Comparison of ENCODE assay signal across 33 cellular contexts in the genomic region with DNA sequence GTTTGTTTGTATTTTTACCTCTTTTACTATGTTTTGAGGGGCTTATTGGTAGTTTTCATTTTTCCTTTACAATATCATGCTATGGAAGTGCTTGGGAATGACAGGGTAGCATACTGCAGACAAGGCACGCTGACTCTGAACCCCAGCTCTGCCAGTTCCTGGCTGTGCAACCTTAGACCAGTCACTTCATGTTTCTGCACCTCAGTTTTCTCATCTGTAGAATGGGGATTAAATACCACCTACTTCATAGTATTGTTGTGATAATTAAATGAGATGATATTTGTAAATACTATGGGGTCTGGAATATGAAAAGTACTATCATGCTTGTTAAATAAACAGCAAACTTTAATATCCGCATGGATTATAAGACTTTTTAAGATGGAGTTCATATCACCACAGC. TPM values are rescaled to one million over a fixed set of nuclear protein-coding genes. Genes with fewer than 3 reads are reported as not detected.
"Had no signal": no experiment of that assay in that cellular context is flagged by ENCODE, and none has a peak within 500 bp of the region (broad histone marks: within the 10 kb centered on the region; RNA-seq: fewer than 3 reads in every experiment).

No MANE protein-coding gene starts in this region.

- ATAC-seq: natural killer cell; psoas muscle; right cardiac atrium; sciatic nerve; stimulated activated effector memory CD8-positive, alpha-beta T cell treated with anti-CD3 and anti-CD28 coated beads, Interleukin-12 subunit alpha, Interleukin-12 subunit beta, amount 100 ng/mL, for 72 hours; stimulated activated naive B cell treated with anti-CD40 and anti-IgM and Interleukin-4, amounts not matched to agents 10 μg/mL and 1 μg/mL and 100 μg/mL, for 72 hours had no signal

- H3K27ac Mint-ChIP-seq: natural killer cell; nephron; neural progenitor cell; progenitor cell of endocrine pancreas; stimulated activated effector memory CD8-positive, alpha-beta T cell treated with anti-CD3 and anti-CD28 coated beads, Interleukin-12 subunit alpha, Interleukin-12 subunit beta, amount 100 ng/mL, for 72 hours; stimulated activated naive B cell treated with anti-CD40 and anti-IgM and Interleukin-4, amounts not matched to agents 10 μg/mL and 1 μg/mL and 100 μg/mL, for 72 hours; stimulated activated naive CD8-positive, alpha-beta T cell treated with anti-CD3 and anti-CD28 coated beads, Interleukin-15, Interleukin-2, amounts not matched to agents 100 ng/mL and 50 ng/mL, for 24 hours had no signal

- FAIRE-seq: urothelium cell line had no signal

- H3K4me2 ChIP-seq: neural progenitor cell, smooth muscle cell had no signal

- H3K4me3 ChIP-seq: neural progenitor cell, ovary, psoas muscle, skin epidermis, smooth muscle cell, spleen, stomach, thoracic aorta, thyroid gland, tibial nerve, upper lobe of left lung, vagina had no signal

- H3K36me3 Mint-ChIP-seq: natural killer cell; neural progenitor cell; stimulated activated effector memory CD8-positive, alpha-beta T cell treated with anti-CD3 and anti-CD28 coated beads, Interleukin-12 subunit alpha, Interleukin-12 subunit beta, amount 100 ng/mL, for 72 hours; stimulated activated naive B cell treated with anti-CD40 and anti-IgM and Interleukin-4, amounts not matched to agents 10 μg/mL and 1 μg/mL and 100 μg/mL, for 72 hours had no signal

- H3K4me1 ChIP-seq: parathyroid adenoma, psoas muscle, spleen, thyroid gland, tibial nerve, upper lobe of left lung, vagina had no signal

- H3K9me3 ChIP-seq: psoas muscle, thoracic aorta, thyroid gland, vagina had no signal

- DNase-seq: natural killer cell; occipital lobe; ovary; posterior cingulate gyrus; psoas muscle; right cardiac atrium; spleen; stimulated activated CD4-positive, alpha-beta T cell treated with anti-CD3 and anti-CD28 coated beads, Interleukin-12 subunit alpha, Interleukin-12 subunit beta, amount 100 ng/mL, for 4 hours; stimulated activated CD4-positive, alpha-beta T cell treated with anti-CD3 and anti-CD28 coated beads, Interleukin-2, amount 100 ng/mL, for 24 hours; stimulated activated CD4-positive, alpha-beta T cell treated with anti-CD3 and anti-CD28 coated beads, Interleukin-2, amount 100 ng/mL, for 48 hours; stimulated activated CD4-positive, alpha-beta T cell treated with anti-CD3 and anti-CD28 coated beads, Interleukin-4, amount 100 ng/mL, for 24 hours; stimulated activated naive B cell treated with anti-CD40 and anti-IgM and Interleukin-4, amounts not matched to agents 10 μg/mL and 1 μg/mL and 100 μg/mL, for 72 hours; stimulated activated naive CD4-positive, alpha-beta T cell treated with Interleukin-2 at 50 U/mL for 16 hours; stomach; thyroid gland; trophoblast cell; upper lobe of left lung had no signal

- H3K9me3 Mint-ChIP-seq: neural progenitor cell had no signal

- H3K4me3 Mint-ChIP-seq: natural killer cell; nephron; neural progenitor cell; stimulated activated effector memory CD8-positive, alpha-beta T cell treated with anti-CD3 and anti-CD28 coated beads, Interleukin-12 subunit alpha, Interleukin-12 subunit beta, amount 100 ng/mL, for 72 hours; stimulated activated naive B cell treated with anti-CD40 and anti-IgM and Interleukin-4, amounts not matched to agents 10 μg/mL and 1 μg/mL and 100 μg/mL, for 72 hours; stimulated activated naive CD8-positive, alpha-beta T cell treated with anti-CD3 and anti-CD28 coated beads, Interleukin-15, Interleukin-2, amounts not matched to agents 100 ng/mL and 50 ng/mL, for 24 hours had no signal

- H3K27me3 ChIP-seq: neural progenitor cell, ovary, thyroid gland, tibial nerve, upper lobe of left lung, vagina had no signal

- H2AFZ ChIP-seq: neural progenitor cell, parathyroid adenoma had no signal

- H3K4me1 Mint-ChIP-seq: natural killer cell; nephron; stimulated activated effector memory CD8-positive, alpha-beta T cell treated with anti-CD3 and anti-CD28 coated beads, Interleukin-12 subunit alpha, Interleukin-12 subunit beta, amount 100 ng/mL, for 72 hours; stimulated activated naive B cell treated with anti-CD40 and anti-IgM and Interleukin-4, amounts not matched to agents 10 μg/mL and 1 μg/mL and 100 μg/mL, for 72 hours had no signal

- H3K36me3 ChIP-seq: neural progenitor cell, ovary, spleen, stomach, thoracic aorta, thyroid gland, tibial nerve, upper lobe of left lung, vagina had no signal

- H3K27ac ChIP-seq: neural progenitor cell, ovary, parathyroid adenoma, psoas muscle, skin epidermis, spleen, stomach, thoracic aorta, thyroid gland, tibial nerve, upper lobe of left lung, vagina had no signal

- H3K9ac ChIP-seq: neural progenitor cell, parathyroid adenoma had no signal

RNA-seq across cellular contexts. Expression of a gene that starts 35.4 kb away (rescaled TPM):
- total RNA-seq: natural killer cell, osteoblast, spleen, subcutaneous adipose tissue, tibial nerve, ureter had no signal
- polyA plus RNA-seq: smooth muscle cell had no signal
